Comparison of ENCODE assay signal across 11 cellular contexts in genomic region chr12:116601524-116601923, GRCh38.
DNase-seq lines count a peak whose midpoint lies in the region; ATAC-seq lines count a peak whose summit lies in the region.
"Had no signal": no experiment of that assay in that cellular context is flagged by ENCODE, and none has a peak within 500 bp of the region (broad histone marks: within the 10 kb centered on the region; RNA-seq: fewer than 3 reads in every experiment).

No MANE protein-coding gene starts in this region.

- peak; percentile 90 for ATAC-seq in activated naive CD8-positive, alpha-beta T cell treated with anti-CD3 and anti-CD28 coated beads, Interleukin-2, amount 50 U/mL, for 24 hours
- no peak for ATAC-seq in HG03342 (IDR thresholded peaks at IDR 0.05; ENCODE audit: unreplicated experiment)

- peaks cover 13% of the 10 kb centered on the region for H3K4me1 Mint-ChIP-seq in activated naive CD8-positive, alpha-beta T cell treated with anti-CD3 and anti-CD28 coated beads, Interleukin-2, amount 50 U/mL, for 24 hours

- no peaks in the 10 kb centered on the region for H3K36me3 Mint-ChIP-seq in activated naive CD8-positive, alpha-beta T cell treated with anti-CD3 and anti-CD28 coated beads, Interleukin-2, amount 50 U/mL, for 24 hours (ENCODE audit: low read depth)

- H3K27me3 Mint-ChIP-seq in activated naive CD8-positive, alpha-beta T cell treated with anti-CD3 and anti-CD28 coated beads, Interleukin-2, amount 50 U/mL, for 24 hours: no peaks in the 10 kb centered on the region

- H3K27ac Mint-ChIP-seq in activated naive CD8-positive, alpha-beta T cell treated with anti-CD3 and anti-CD28 coated beads, Interleukin-2, amount 50 U/mL, for 24 hours: peak overlapping the region; percentile 2

- no peak overlapping the region for H3K4me3 Mint-ChIP-seq in activated naive CD8-positive, alpha-beta T cell treated with anti-CD3 and anti-CD28 coated beads, Interleukin-2, amount 50 U/mL, for 24 hours

- DNase-seq in CD1c-positive myeloid dendritic cell (ENCODE audit: extremely low spot score) (peak; percentile 40), Kasumi-1 (lab: John Stamatoyannopoulos, UW) (peak; percentile 8 to 13), kidney tubule cell (ENCODE audit: low spot score) (peak; percentile 28), LoVo (ENCODE audit: low spot score) (no peak), KG1 (lab: John Stamatoyannopoulos, UW) (no peak)
- peak; percentile 18 for DNase-seq in activated naive CD8-positive, alpha-beta T cell treated with anti-CD3 and anti-CD28 coated beads, Interleukin-2, amount 50 U/mL, for 24 hours
- DNase-seq in effector CD4-positive, alpha-beta T cell: no peak
- DNase-seq: activated CD8-positive, alpha-beta memory T cell treated with anti-CD3 and anti-CD28 coated beads for 24 hours; occipital lobe; SHP77 had no signal

- no peaks in the 10 kb centered on the region for H3K9me3 Mint-ChIP-seq in activated naive CD8-positive, alpha-beta T cell treated with anti-CD3 and anti-CD28 coated beads, Interleukin-2, amount 50 U/mL, for 24 hours

Comparison
In these comparisons a context has a peak if more than half of its experiments do, and no peak if none do; other contexts are left out.
1. DNase-seq: peak in CD1c-positive myeloid dendritic cell (single experiment), Kasumi-1 (2 of 2), activated naive CD8-positive, alpha-beta T cell treated with anti-CD3 and anti-CD28 coated beads, Interleukin-2, amount 50 U/mL, for 24 hours (single experiment) and kidney tubule cell (single experiment); none in LoVo (single experiment), KG1 (single experiment) and effector CD4-positive, alpha-beta T cell (single experiment).